Comparison of ENCODE assay signal across 16 cellular contexts in the genomic region with DNA sequence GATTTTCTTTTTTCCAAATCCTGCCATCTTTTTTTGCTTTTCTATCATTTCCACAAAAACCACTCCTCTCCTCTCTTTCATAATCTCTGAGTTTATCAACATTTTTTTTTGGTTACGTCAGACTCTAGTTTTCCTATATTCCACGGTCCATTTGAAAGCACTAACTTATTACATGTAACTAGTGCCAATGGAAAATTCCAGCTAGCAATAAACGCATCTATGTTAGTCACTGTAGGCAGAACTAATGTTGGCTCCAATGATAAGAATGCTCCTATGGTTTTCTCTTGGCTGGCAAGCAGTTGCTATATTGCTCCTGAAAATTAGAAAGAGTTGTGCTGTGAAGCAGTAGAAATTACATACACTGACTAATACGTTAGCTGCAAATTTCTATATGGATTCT.
DNase-seq lines count a peak whose midpoint lies in the region; ATAC-seq and TF ChIP-seq lines count a peak whose summit lies in the region.
"Had no signal": no experiment of that assay in that cellular context is flagged by ENCODE, and none has a peak within 500 bp of the region (broad histone marks: within the 10 kb centered on the region; RNA-seq: fewer than 3 reads in every experiment).

No MANE protein-coding gene starts in this region.

- no peaks in the 10 kb centered on the region for H4K20me1 ChIP-seq in hepatocyte (ENCODE audit: insufficient read depth, poor library complexity, severe bottlenecking)

- H3K36me3 Mint-ChIP-seq in activated CD4-positive, alpha-beta T cell treated with anti-CD3 and anti-CD28 coated beads for 36 hours (ENCODE audit: low read depth): no peaks in the 10 kb centered on the region

- in situ Hi-C loops in astrocyte of the cerebellum (cut with HindIII; ENCODE audit: low sequenced_read_pairs): no loop called here

- H3K27ac ChIP-seq in hepatocyte: no peak overlapping the region
- H3K27ac ChIP-seq: BLaER1 treated with 17β-estradiol and CSF1 and Interleukin-3, amounts not matched to agents 10 nM and 100 nM; HL-60; Peyer's patch had no signal

- intact Hi-C loops in activated CD4-positive, alpha-beta T cell treated with anti-CD3 and anti-CD28 coated beads for 36 hours (cut with DNase I, micrococcal nuclease): no loop called here

- H3K4me2 ChIP-seq in hepatocyte: no peak overlapping the region
- H3K4me2 ChIP-seq: BLaER1 treated with 17β-estradiol and CSF1 and Interleukin-3, amounts not matched to agents 10 nM and 100 nM had no signal

- H3K4me3 ChIP-seq in astrocyte of the cerebellum (ENCODE audit: low read depth, low read length): no peak overlapping the region
- no peak overlapping the region for H3K4me3 ChIP-seq in hepatocyte
- H3K4me3 ChIP-seq: BLaER1 treated with 17β-estradiol and CSF1 and Interleukin-3, amounts not matched to agents 10 nM and 100 nM; Peyer's patch had no signal

- ATAC-seq in HG02852 (IDR thresholded peaks at IDR 0.05; ENCODE audit: unreplicated experiment): no peak
- no peak for ATAC-seq in activated CD4-positive, alpha-beta T cell treated with anti-CD3 and anti-CD28 coated beads for 36 hours
- ATAC-seq: HCT116 had no signal

- no peaks in the 10 kb centered on the region for H3K9me3 ChIP-seq in hepatocyte (ENCODE audit: low read depth)
- H3K9me3 ChIP-seq: BLaER1 treated with 17β-estradiol and CSF1 and Interleukin-3, amounts not matched to agents 10 nM and 100 nM; Peyer's patch had no signal

- no peak overlapping the region for H3K27ac Mint-ChIP-seq in activated CD4-positive, alpha-beta T cell treated with anti-CD3 and anti-CD28 coated beads for 36 hours

- H3K79me2 ChIP-seq in hepatocyte: no peaks in the 10 kb centered on the region

- TF ChIP-seq CTCF in astrocyte of the cerebellum (IDR thresholded peaks at IDR 0.05; ENCODE audit: low read depth, low read length, missing control alignments) (no peak), hepatocyte (IDR thresholded peaks at IDR 0.05; ENCODE audit: poor library complexity) (no peak)

- H3K27me3 Mint-ChIP-seq in activated CD4-positive, alpha-beta T cell treated with anti-CD3 and anti-CD28 coated beads for 36 hours: no peaks in the 10 kb centered on the region

- H3K36me3 ChIP-seq in hepatocyte (replicated peaks; ENCODE audit: insufficient read depth, low read depth): no peaks in the 10 kb centered on the region
- H3K36me3 ChIP-seq: BLaER1 treated with 17β-estradiol and CSF1 and Interleukin-3, amounts not matched to agents 10 nM and 100 nM; Peyer's patch had no signal

- H3K4me1 ChIP-seq in hepatocyte (ENCODE audit: insufficient read depth): no peaks in the 10 kb centered on the region
- H3K4me1 ChIP-seq: Peyer's patch had no signal

- POLR2A ChIA-PET in activated CD4-positive, alpha-beta T cell treated with anti-CD3 and anti-CD28 coated beads for 36 hours (lab: Charles Lee): no interaction called here

- no peaks in the 10 kb centered on the region for H3K9me2 ChIP-seq in hepatocyte (replicated peaks; ENCODE audit: insufficient read depth)

- no peak overlapping the region for H3K4me3 Mint-ChIP-seq in activated CD4-positive, alpha-beta T cell treated with anti-CD3 and anti-CD28 coated beads for 36 hours

- no peaks in the 10 kb centered on the region for H3K4me1 Mint-ChIP-seq in activated CD4-positive, alpha-beta T cell treated with anti-CD3 and anti-CD28 coated beads for 36 hours

- DNase-seq in HS-27A (ENCODE audit: low read depth) (peak; percentile 11), astrocyte of the cerebellum (ENCODE audit: low read depth) (peak; percentile 9), hepatocyte (ENCODE audit: low spot score) (peak; percentile 4), mesenteric fat pad (ENCODE audit: low spot score) (no peak), NCI-H748 (lab: John Stamatoyannopoulos, UW; ENCODE audit: unreplicated experiment) (no peak)
- DNase-seq in activated CD4-positive, alpha-beta T cell treated with anti-CD3 and anti-CD28 coated beads for 36 hours: no peak
- DNase-seq: EL, KG1, NCI-H1092, NCI-H1694, Peyer's patch, SHP77 treated with DMSO at 0.1 percent for 48 hours had no signal

- 78% methylated on average over 4 of the region's 4 CpGs for WGBS in hepatocyte (ENCODE audit: low lambda C conversion rate, missing lambda C conversion rate)

- H3K27me3 ChIP-seq in hepatocyte: no peaks in the 10 kb centered on the region
- H3K27me3 ChIP-seq: Peyer's patch had no signal

- CTCF ChIA-PET in activated CD4-positive, alpha-beta T cell treated with anti-CD3 and anti-CD28 coated beads for 36 hours (lab: Charles Lee): no interaction called here

- no peak overlapping the region for H2AFZ ChIP-seq in hepatocyte

- H3K9me3 Mint-ChIP-seq in activated CD4-positive, alpha-beta T cell treated with anti-CD3 and anti-CD28 coated beads for 36 hours (ENCODE audit: low read depth): no peaks in the 10 kb centered on the region

Comparison
In these comparisons a context has a peak if more than half of its experiments do, and no peak if none do; other contexts are left out.
1. DNase-seq: peak in HS-27A (single experiment), astrocyte of the cerebellum (single experiment) and hepatocyte (single experiment); none in mesenteric fat pad (single experiment), NCI-H748 (single experiment) and activated CD4-positive, alpha-beta T cell treated with anti-CD3 and anti-CD28 coated beads for 36 hours (single experiment).